In the genomic region with DNA sequence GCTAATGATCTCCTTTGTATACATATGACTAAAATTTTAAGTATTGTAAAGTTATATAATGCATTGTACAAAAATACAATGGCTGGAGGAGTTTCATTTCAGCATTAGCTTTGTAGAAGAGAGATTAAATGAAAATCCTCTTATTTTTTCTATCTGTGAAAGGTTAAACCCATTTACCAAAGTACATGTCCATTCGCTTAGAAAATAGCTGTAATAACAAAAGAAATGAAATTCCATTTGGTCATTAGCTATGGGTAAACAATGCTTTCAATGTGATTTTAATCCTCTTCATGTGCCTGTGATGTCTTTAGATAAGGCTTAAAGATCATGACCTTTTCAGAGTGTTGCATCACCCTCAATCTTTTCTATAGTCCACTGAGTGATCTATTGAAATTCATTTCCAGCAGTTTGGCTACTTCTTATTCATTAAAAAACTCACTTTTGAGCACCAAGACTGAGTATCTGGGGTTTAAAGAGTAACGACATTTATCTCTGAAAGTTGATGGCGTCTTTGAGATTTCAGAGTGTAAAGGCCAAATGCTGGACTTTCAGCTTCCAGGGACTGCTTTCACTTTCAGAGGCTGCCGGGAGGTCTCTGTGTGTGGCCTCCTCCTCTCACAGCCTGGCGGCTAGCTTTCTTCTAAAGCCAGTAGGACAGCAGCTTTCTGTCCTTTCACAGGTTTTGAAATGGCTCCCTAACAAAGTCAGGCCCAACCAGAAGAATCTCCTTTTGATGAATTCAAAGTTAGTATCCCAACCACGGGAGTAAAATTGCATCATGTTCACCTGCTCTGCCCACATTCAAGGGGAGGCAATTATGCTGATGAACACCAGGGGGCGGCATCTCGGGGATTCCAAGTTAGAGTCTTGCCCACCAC, we compare ENCODE assay signal across 8 cellular contexts.
DNase-seq lines count a peak whose midpoint lies in the region; ATAC-seq and TF ChIP-seq lines count a peak whose summit lies in the region.

No MANE protein-coding gene starts in this region.

- H3K36me3 ChIP-seq in MM.1S (replicated peaks; ENCODE audit: insufficient read depth, low read length) (no peaks in the 10 kb centered on the region), colonic mucosa (no peaks in the 10 kb centered on the region)

- intact Hi-C loops in colonic mucosa (cut with DNase I) = no loop called here

- 0 out of 2 replicates have a peak, but pooled peaks cover 5% of the 10 kb centered on the region for H3K4me1 ChIP-seq in MM.1S (ENCODE audit: low read length)
- no peaks in the 10 kb centered on the region for H3K4me1 ChIP-seq in colonic mucosa

- in situ Hi-C loops in GM13976 (cut with MboI; ENCODE audit: low sequenced_read_pairs, unreplicated experiment) = no loop called here

- H3K4me3 ChIP-seq in MM.1S (ENCODE audit: low read length) (peak overlapping the region; percentile 26), colonic mucosa (no peak overlapping the region), retinal pigment epithelial cell (ENCODE audit: low read length) (no peak overlapping the region)

- no peaks in the 10 kb centered on the region for H3F3A ChIP-seq in MM.1S (ENCODE audit: insufficient read depth, low read length)

- H3K27me3 ChIP-seq in MM.1S (replicated peaks; ENCODE audit: insufficient read depth, low read length) (no peaks in the 10 kb centered on the region), colonic mucosa (no peaks in the 10 kb centered on the region)

- DNase-seq in A172 (ENCODE audit: low spot score) (peak; percentile 8), GM13976 (ENCODE audit: low spot score) (no peak), MM.1S (peak; percentile 68), colonic mucosa (peak; percentile 36), retinal pigment epithelial cell (ENCODE audit: low read depth) (no peak), dedifferentiated amniotic fluid mesenchymal stem cell (ENCODE audit: extremely low spot score) (no peak)

- H3K9ac ChIP-seq in MM.1S (ENCODE audit: low read length) = peak overlapping the region; percentile 2; the same call in 1 of the 2 replicates
- H3K9ac ChIP-seq in colonic mucosa (ENCODE audit: low read depth in 2 of 2, low read length in 2 of 2) = no peak overlapping the region

- H3K9me3 ChIP-seq in MM.1S (replicated peaks; ENCODE audit: insufficient read depth, low read length) (no peaks in the 10 kb centered on the region), colonic mucosa (no peaks in the 10 kb centered on the region)

- H3K27ac ChIP-seq in MM.1S (ENCODE audit: low read length) (peak overlapping the region; percentile 18; the same call in 1 of the 2 replicates), colonic mucosa (no peak overlapping the region)

- H3K9me2 ChIP-seq in MM.1S (replicated peaks; ENCODE audit: insufficient read depth, low read length) = no peaks in the 10 kb centered on the region

- H2AFZ ChIP-seq in MM.1S (ENCODE audit: low read length) = peak overlapping the region; percentile 24

- H3K4me2 ChIP-seq in MM.1S (ENCODE audit: low read depth, low read length) = peak overlapping the region; percentile 52

- TF ChIP-seq CTCF in GM13976 (IDR thresholded peaks at IDR 0.05; ENCODE audit: borderline replicate concordance, control extremely low read depth, extremely low read depth, insufficient read depth, missing control alignments) (peak; percentile 28), MM.1S (IDR thresholded peaks at IDR 0.05; ENCODE audit: low read length) (peak; percentile 69), colonic mucosa (IDR thresholded peaks at IDR 0.05) (peak; percentile 42), retinal pigment epithelial cell (conservative IDR thresholded peaks at IDR 0.05; ENCODE audit: low read depth, low read length) (peak; percentile 45)

- ATAC-seq in HG03135 (IDR thresholded peaks at IDR 0.05; ENCODE audit: unreplicated experiment) (no peak), HG03108 (IDR thresholded peaks at IDR 0.05; ENCODE audit: unreplicated experiment) (no peak)

- H3K79me2 ChIP-seq in MM.1S (ENCODE audit: low read length) = no peaks in the 10 kb centered on the region

- no peaks in the 10 kb centered on the region for H4K20me1 ChIP-seq in MM.1S (ENCODE audit: insufficient read depth, low read length)

Comparison
In these comparisons a context has a peak if more than half of its experiments do, and no peak if none do; other contexts are left out.
1. DNase-seq: peak in A172 (single experiment), MM.1S (single experiment) and colonic mucosa (single experiment); none in GM13976 (single experiment), retinal pigment epithelial cell (single experiment) and dedifferentiated amniotic fluid mesenchymal stem cell (single experiment).
2. Peak in every context shown above with its lines, with median percentiles within 50 percentile points of each other: CTCF ChIP-seq.